ENCODE assay signal across 1 cellular context in genomic region chr20:58471161-58471834, GRCh38.
TF ChIP-seq lines count a peak whose summit lies in the region.

No MANE protein-coding gene starts in this region.

TF ChIP-seq in SK-N-SH, 30 proteins besides CTCF, POLR2A, EP300 and RAD21 (continued from another document):
- TF ChIP-seq ZBTB33 (IDR thresholded peaks at IDR 0.05; ENCODE audit: borderline replicate concordance, low read depth) (peak; percentile 52; the same call in 1 of the 2 replicates), POLR2AphosphoS5 (IDR thresholded peaks at IDR 0.05; ENCODE audit: low read depth, low read length) (peak; percentile 86; the same call in 1 of the 2 replicates), EZH2phosphoT487 (IDR thresholded peaks at IDR 0.05; ENCODE audit: borderline replicate concordance, low read depth) (no peak), MXI1 (IDR thresholded peaks at IDR 0.05; ENCODE audit: low read depth, low read length) (no peak), RCOR1 (IDR thresholded peaks at IDR 0.05; ENCODE audit: low read length) (peak; percentile 77), MEF2A (IDR thresholded peaks at IDR 0.05; ENCODE audit: borderline replicate concordance, low read depth) (0 out of 2 replicates have a peak, but pooled peaks have one; percentile 29), USF1 (IDR thresholded peaks at IDR 0.05; ENCODE audit: borderline replicate concordance, low read depth) (no peak)
